In genomic region chr16:84487358-84487757, GRCh38 we compare ENCODE assay signal across 17 cellular contexts. TPM values are rescaled to one million over a fixed set of nuclear protein-coding genes. Genes with fewer than 3 reads are reported as not detected.
A peak's percentile ranks its signal among the peaks of the same experiment; 100 is the strongest.
DNase-seq lines count a peak whose midpoint lies in the region; ATAC-seq and TF ChIP-seq lines count a peak whose summit lies in the region.
"Had no signal": no experiment of that assay in that cellular context is flagged by ENCODE, and none has a peak within 500 bp of the region (broad histone marks: within the 10 kb centered on the region; RNA-seq: fewer than 3 reads in every experiment).

No MANE protein-coding gene starts in this region.

- no peak overlapping the region for H3K4me3 Mint-ChIP-seq in activated naive CD8-positive, alpha-beta T cell treated with anti-CD3 and anti-CD28 coated beads, Interleukin-2, amount 10 ng/mL, durations not matched to agents 7 days and 5 days
- no peak overlapping the region for H3K4me3 Mint-ChIP-seq in activated naive CD8-positive, alpha-beta T cell treated with anti-CD3 and anti-CD28 coated beads, Interleukin-2, amount 50 U/mL, for 24 hours
- no peak overlapping the region for H3K4me3 Mint-ChIP-seq in type B pancreatic cell
- H3K4me3 Mint-ChIP-seq: B cell; CD4-positive, alpha-beta T cell had no signal

- peaks cover 45% of the 10 kb centered on the region for H3K36me3 Mint-ChIP-seq in activated naive CD8-positive, alpha-beta T cell treated with anti-CD3 and anti-CD28 coated beads, Interleukin-2, amount 10 ng/mL, durations not matched to agents 7 days and 5 days
- peaks cover 7% of the 10 kb centered on the region for H3K36me3 Mint-ChIP-seq in activated naive CD8-positive, alpha-beta T cell treated with anti-CD3 and anti-CD28 coated beads, Interleukin-2, amount 50 U/mL, for 24 hours (ENCODE audit: low read depth)
- peaks cover 18% of the 10 kb centered on the region for H3K36me3 Mint-ChIP-seq in type B pancreatic cell

- no peaks in the 10 kb centered on the region for H3K27me3 ChIP-seq in ovary

- no peaks in the 10 kb centered on the region for H3K9me3 ChIP-seq in ovary

- peaks cover 1% of the 10 kb centered on the region for H3K4me1 ChIP-seq in ovary (ENCODE audit: insufficient read depth)

- POLR2A ChIA-PET in activated naive CD8-positive, alpha-beta T cell treated with anti-CD3 and anti-CD28 coated beads, Interleukin-2, amount 10 ng/mL, durations not matched to agents 7 days and 5 days (lab: Charles Lee), result no interaction called here

- H3K36me3 ChIP-seq in ovary, result no peaks in the 10 kb centered on the region

- intact Hi-C loops in ovary (cut with DNase I), result loop anchor here in 3 of 4 donors (10.0 kb wide), 2 partner anchors 213 to 523 kb away; partner anchors contain the start of gene NECAB2 (in 1 of the 3)

- H3K4me3 ChIP-seq in coronary artery (no peak overlapping the region), ovary (no peak overlapping the region)
- H3K4me3 ChIP-seq: GM12878, GM23248 had no signal

- DNase-seq in activated naive CD8-positive, alpha-beta T cell treated with anti-CD3 and anti-CD28 coated beads, Interleukin-2, amount 10 ng/mL, durations not matched to agents 7 days and 5 days, result peak; percentile 10
- no peak for DNase-seq in activated naive CD8-positive, alpha-beta T cell treated with anti-CD3 and anti-CD28 coated beads, Interleukin-2, amount 50 U/mL, for 24 hours
- DNase-seq in coronary artery (ENCODE audit: low spot score) (peak; percentile 58), left lobe of liver (ENCODE audit: low spot score) (peak; percentile 19), type B pancreatic cell (ENCODE audit: extremely low spot score, unreplicated experiment) (peak; percentile 37), hepatic stellate cell (ENCODE audit: low spot score) (no peak), occipital lobe (lab: John Stamatoyannopoulos, UW) (no peak), ovary (no peak)
- DNase-seq: C1 segment of cervical spinal cord; Calu3; CD4-positive, alpha-beta T cell; DMS 273 treated with DMSO at 0.1 percent for 48 hours; DMS79; GM23248 had no signal

- no peak for TF ChIP-seq POLR2A in ovary (IDR thresholded peaks at IDR 0.05)

- no peaks in the 10 kb centered on the region for H3K9me3 Mint-ChIP-seq in activated naive CD8-positive, alpha-beta T cell treated with anti-CD3 and anti-CD28 coated beads, Interleukin-2, amount 10 ng/mL, durations not matched to agents 7 days and 5 days
- H3K9me3 Mint-ChIP-seq in activated naive CD8-positive, alpha-beta T cell treated with anti-CD3 and anti-CD28 coated beads, Interleukin-2, amount 50 U/mL, for 24 hours, result no peaks in the 10 kb centered on the region
- no peaks in the 10 kb centered on the region for H3K9me3 Mint-ChIP-seq in type B pancreatic cell
- H3K9me3 Mint-ChIP-seq: CD4-positive, alpha-beta T cell had no signal

- 40 to 76% (median 50%) methylated on average over 8 of the region's 8 CpGs for whole genome bisulfite sequencing in ovary, 3 donors

- TF ChIP-seq CTCF in coronary artery (IDR thresholded peaks at IDR 0.05), result no peak
- no peak for TF ChIP-seq CTCF in type B pancreatic cell (conservative IDR thresholded peaks at IDR 0.05)
- no peak for TF ChIP-seq CTCF in ovary (IDR thresholded peaks at IDR 0.05)

- H3K27me3 Mint-ChIP-seq in activated naive CD8-positive, alpha-beta T cell treated with anti-CD3 and anti-CD28 coated beads, Interleukin-2, amount 10 ng/mL, durations not matched to agents 7 days and 5 days, result no peaks in the 10 kb centered on the region
- H3K27me3 Mint-ChIP-seq in activated naive CD8-positive, alpha-beta T cell treated with anti-CD3 and anti-CD28 coated beads, Interleukin-2, amount 50 U/mL, for 24 hours, result no peaks in the 10 kb centered on the region
- H3K27me3 Mint-ChIP-seq in type B pancreatic cell, result no peaks in the 10 kb centered on the region
- H3K27me3 Mint-ChIP-seq: B cell; CD4-positive, alpha-beta T cell had no signal

- H3K27ac ChIP-seq in coronary artery (no peak overlapping the region), ovary (no peak overlapping the region)
- H3K27ac ChIP-seq: GM23248 had no signal

- TF ChIP-seq EP300 in ovary (IDR thresholded peaks at IDR 0.05), result no peak

- H3K27ac Mint-ChIP-seq in activated naive CD8-positive, alpha-beta T cell treated with anti-CD3 and anti-CD28 coated beads, Interleukin-2, amount 10 ng/mL, durations not matched to agents 7 days and 5 days, result no peak overlapping the region
- no peak overlapping the region for H3K27ac Mint-ChIP-seq in activated naive CD8-positive, alpha-beta T cell treated with anti-CD3 and anti-CD28 coated beads, Interleukin-2, amount 50 U/mL, for 24 hours
- no peak overlapping the region for H3K27ac Mint-ChIP-seq in type B pancreatic cell
- H3K27ac Mint-ChIP-seq: B cell; CD4-positive, alpha-beta T cell had no signal

- no peak for ATAC-seq in activated naive CD8-positive, alpha-beta T cell treated with anti-CD3 and anti-CD28 coated beads, Interleukin-2, amount 10 ng/mL, durations not matched to agents 7 days and 5 days (ENCODE audit: low read depth)
- ATAC-seq in activated naive CD8-positive, alpha-beta T cell treated with anti-CD3 and anti-CD28 coated beads, Interleukin-2, amount 50 U/mL, for 24 hours, result no peak
- no peak for ATAC-seq in left lobe of liver
- ATAC-seq: GM12878, HCT116 had no signal

- H3K4me1 Mint-ChIP-seq in activated naive CD8-positive, alpha-beta T cell treated with anti-CD3 and anti-CD28 coated beads, Interleukin-2, amount 10 ng/mL, durations not matched to agents 7 days and 5 days, result peaks cover 7% of the 10 kb centered on the region
- H3K4me1 Mint-ChIP-seq in activated naive CD8-positive, alpha-beta T cell treated with anti-CD3 and anti-CD28 coated beads, Interleukin-2, amount 50 U/mL, for 24 hours, result no peaks in the 10 kb centered on the region
- H3K4me1 Mint-ChIP-seq in type B pancreatic cell (ENCODE audit: unreplicated experiment), result peaks cover 8% of the 10 kb centered on the region
- H3K4me1 Mint-ChIP-seq: B cell had no signal

RNA-seq across cellular contexts. Expression of gene MEAK7, which starts 17.1 kb away (rescaled TPM):
- 10 to 100 TPM; 95.7 to 98.3 TPM for total RNA-seq in activated naive CD8-positive, alpha-beta T cell treated with anti-CD3 and anti-CD28 coated beads, Interleukin-2, amount 10 ng/mL, durations not matched to agents 7 days and 5 days
- 2.9 TPM for total RNA-seq in left lobe of liver
- 28.5 and 30.3 TPM in 2 replicates for total RNA-seq in type B pancreatic cell (ENCODE audit: low replicate concordance)
- total RNA-seq in occipital lobe, result 12.8 TPM
- 10 to 100 TPM in 6 of 7 donors, 1 to 10 TPM in 1; 8.6 to 23.0 (median 19.2) TPM for total RNA-seq in ovary
- polyA plus RNA-seq in ovary, result 10 to 100 TPM in 1 of 2 donors, 1 to 10 TPM in 1; 6.6 to 14.5 TPM

Comparison
In these comparisons a context has a peak if more than half of its experiments do, and no peak if none do; other contexts are left out.
1. DNase-seq: peak in activated naive CD8-positive, alpha-beta T cell treated with anti-CD3 and anti-CD28 coated beads, Interleukin-2, amount 10 ng/mL, durations not matched to agents 7 days and 5 days (single experiment), coronary artery (single experiment), left lobe of liver (single experiment) and type B pancreatic cell (single experiment); none in activated naive CD8-positive, alpha-beta T cell treated with anti-CD3 and anti-CD28 coated beads, Interleukin-2, amount 50 U/mL, for 24 hours (single experiment), hepatic stellate cell (single experiment), occipital lobe (single experiment) and ovary (0 of 5).